In the genomic region with DNA sequence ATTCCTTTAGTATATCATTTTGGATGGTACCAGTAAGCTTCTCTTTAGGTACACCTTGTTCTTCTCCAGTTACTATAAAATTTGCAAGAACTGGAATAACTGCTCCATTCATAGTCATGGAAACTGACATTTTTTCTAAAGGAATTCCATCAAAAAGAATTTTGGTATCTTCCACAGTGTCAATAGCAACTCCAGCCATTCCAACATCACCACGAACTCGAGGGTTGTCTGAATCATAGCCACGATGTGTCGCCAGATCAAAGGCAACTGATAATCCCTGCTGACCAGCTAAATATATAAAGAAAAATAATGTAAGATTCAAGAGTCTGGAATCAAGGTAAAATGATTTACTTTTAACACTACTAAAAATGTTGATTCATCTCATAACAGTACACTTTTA, we compare ENCODE assay signal across 18 cellular contexts. TPM values are rescaled to one million over a fixed set of nuclear protein-coding genes. Genes with fewer than 3 reads are reported as not detected.
"Had no signal": no experiment of that assay in that cellular context is flagged by ENCODE, and none has a peak within 500 bp of the region (broad histone marks: within the 10 kb centered on the region; RNA-seq: fewer than 3 reads in every experiment).

No MANE protein-coding gene starts in this region.

- H3K27ac ChIP-seq: dorsolateral prefrontal cortex, neutrophil, right atrium auricular region, skin epidermis, testis, upper lobe of right lung had no signal

- H3K9me3 ChIP-seq: neutrophil, right atrium auricular region, testis, upper lobe of right lung had no signal

- H3K4me3 ChIP-seq: dorsolateral prefrontal cortex, right atrium auricular region, skin epidermis, testis, upper lobe of right lung had no signal

- H3K27me3 ChIP-seq: dorsolateral prefrontal cortex, neutrophil, right atrium auricular region, testis, upper lobe of right lung had no signal

- DNase-seq: aorta; dorsolateral prefrontal cortex; erythroblast; hippocampal formation; kidney; left ventricle myocardium superior; mesendoderm; natural killer cell; stimulated activated naive CD8-positive, alpha-beta T cell treated with anti-CD3 and anti-CD28 coated beads, Interleukin-15, amount 100 ng/mL, for 72 hours; testis; upper lobe of right lung had no signal

RNA-seq across cellular contexts. Expression of gene GLYATL3, which starts 42.0 kb away (rescaled TPM):
- total RNA-seq: activated CD8-positive, alpha-beta memory T cell treated with anti-CD3 and anti-CD28 coated beads for 36 hours; activated T-helper 1 cell treated with anti-CD3 and anti-CD28 coated beads, Interleukin-12 subunit alpha, Interleukin-12 subunit beta, Interleukin-2, Interleukin-4 antibody, amounts not matched to agents 30 ng/mL and 10 ng/mL and 1 ng/mL, durations not matched to agents 14 hours and 24 hours and 36 hours; aorta; cardiac septum; dorsolateral prefrontal cortex; glomerular endothelial cell; kidney; left ventricle myocardium superior; natural killer cell; right atrium auricular region; testis; upper lobe of right lung had no signal
- polyA plus RNA-seq: aorta had no signal
